In the genomic region with DNA sequence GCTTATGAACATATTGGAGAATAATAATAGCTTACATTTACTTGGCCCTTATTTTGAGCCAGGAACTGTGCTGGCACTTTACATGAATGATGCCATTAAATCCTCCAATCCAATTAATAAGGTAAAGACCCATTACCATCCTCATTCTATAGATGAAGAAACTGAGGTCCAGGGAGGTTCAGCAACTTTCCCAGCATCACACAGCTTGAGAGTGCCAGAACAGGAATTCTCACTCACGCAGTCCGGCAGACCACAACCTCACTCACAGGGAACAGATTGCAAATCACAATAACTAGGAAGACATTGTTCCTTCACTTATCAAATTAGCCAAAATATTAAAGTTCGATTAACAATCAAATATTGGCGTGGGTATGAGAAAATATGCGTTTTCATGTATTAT, we compare ENCODE assay signal across 1 cellular context.
A peak's percentile ranks its signal among the peaks of the same experiment; 100 is the strongest.
TF ChIP-seq lines count a peak whose summit lies in the region.

No MANE protein-coding gene starts in this region.

TF ChIP-seq in K562, 482 proteins besides CTCF, POLR2A, EP300 and RAD21 (continued from another document):
- TF ChIP-seq CREB1 (IDR thresholded peaks at IDR 0.05) (no peak), CREB1 (CRISPR knock-in tag; IDR thresholded peaks at IDR 0.05) (no peak), CEBPB (tag; IDR thresholded peaks at IDR 0.05) (no peak), FOSL1 (tag; conservative IDR thresholded peaks at IDR 0.05) (no peak), ATF7 (IDR thresholded peaks at IDR 0.05) (no peak), BRF1 (IDR thresholded peaks at IDR 0.05; ENCODE audit: borderline replicate concordance, extremely low read depth, insufficient read length) (no peak), ZFP36 (IDR thresholded peaks at IDR 0.05; ENCODE audit: low read depth, low read length, partially characterized antibody) (peak; percentile 64), ZNF143 (CRISPR knock-in tag; IDR thresholded peaks at IDR 0.05) (no peak)
- TF ChIP-seq, protein P1, sequence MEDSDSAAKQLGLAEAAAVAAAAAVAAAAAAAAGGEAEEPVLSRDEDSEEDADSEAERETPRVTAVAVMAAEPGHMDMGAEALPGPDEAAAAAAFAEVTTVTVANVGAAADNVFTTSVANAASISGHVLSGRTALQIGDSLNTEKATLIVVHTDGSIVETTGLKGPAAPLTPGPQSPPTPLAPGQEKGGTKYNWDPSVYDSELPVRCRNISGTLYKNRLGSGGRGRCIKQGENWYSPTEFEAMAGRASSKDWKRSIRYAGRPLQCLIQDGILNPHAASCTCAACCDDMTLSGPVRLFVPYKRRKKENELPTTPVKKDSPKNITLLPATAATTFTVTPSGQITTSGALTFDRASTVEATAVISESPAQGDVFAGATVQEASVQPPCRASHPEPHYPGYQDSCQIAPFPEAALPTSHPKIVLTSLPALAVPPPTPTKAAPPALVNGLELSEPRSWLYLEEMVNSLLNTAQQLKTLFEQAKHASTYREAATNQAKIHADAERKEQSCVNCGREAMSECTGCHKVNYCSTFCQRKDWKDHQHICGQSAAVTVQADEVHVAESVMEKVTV (CRISPR knock-in tag; IDR thresholded peaks at IDR 0.05) = no peak
